Comparison of ENCODE assay signal across 8 cellular contexts in the genomic region with DNA sequence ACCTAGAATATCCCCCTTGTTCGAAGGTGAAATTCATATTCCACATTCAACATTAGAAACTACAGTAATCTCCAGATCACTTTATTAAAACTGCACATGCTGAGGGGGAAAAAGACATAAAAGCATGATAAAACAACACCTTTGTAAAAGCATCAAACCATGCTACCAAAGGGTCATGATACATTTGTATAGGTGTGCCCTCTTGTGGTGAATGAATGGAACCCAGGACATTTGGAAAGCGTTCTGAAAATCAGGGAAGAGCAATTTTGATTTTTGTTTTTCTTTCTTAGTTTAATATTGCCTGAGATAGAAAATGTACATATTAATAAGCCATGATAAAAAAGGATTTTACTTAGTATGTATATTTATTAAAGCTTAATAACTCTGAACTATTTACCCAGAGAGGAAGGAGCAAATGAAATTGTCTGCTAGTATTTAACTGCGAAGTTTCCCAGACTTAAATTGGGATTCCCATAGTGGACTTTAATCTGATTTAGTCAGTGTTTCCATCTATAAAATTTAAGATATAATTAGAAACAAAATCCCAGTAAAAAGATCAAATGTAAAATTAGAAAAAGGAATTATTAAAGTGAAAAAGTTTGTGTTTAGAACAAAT.
DNase-seq lines count a peak whose midpoint lies in the region; ATAC-seq and TF ChIP-seq lines count a peak whose summit lies in the region.
"Had no signal": no experiment of that assay in that cellular context is flagged by ENCODE, and none has a peak within 500 bp of the region (broad histone marks: within the 10 kb centered on the region; RNA-seq: fewer than 3 reads in every experiment).

No MANE protein-coding gene starts in this region.

- no peaks in the 10 kb centered on the region for H3K36me3 ChIP-seq in upper lobe of right lung

- no peak overlapping the region for H3K27ac ChIP-seq in upper lobe of right lung
- H3K27ac ChIP-seq: skin epidermis had no signal

- H3K27me3 ChIP-seq in upper lobe of right lung: no peaks in the 10 kb centered on the region

- H3K9me3 ChIP-seq in upper lobe of right lung: no peaks in the 10 kb centered on the region

- no peak overlapping the region for H3K4me3 ChIP-seq in fibroblast of villous mesenchyme (ENCODE audit: low read depth, low read length)
- H3K4me3 ChIP-seq in upper lobe of right lung: no peak overlapping the region
- H3K4me3 ChIP-seq: skin epidermis had no signal

- intact Hi-C loops in upper lobe of right lung (cut with DNase I): no loop called here

- ATAC-seq in GM18502 (IDR thresholded peaks at IDR 0.05; ENCODE audit: poor library complexity, unreplicated experiment) (peak; percentile 61), upper lobe of right lung (no peak), HG03139 (IDR thresholded peaks at IDR 0.05; ENCODE audit: unreplicated experiment) (no peak)

- DNase-seq in LoVo (ENCODE audit: low spot score) (peak; percentile 51), SHP77 treated with DMSO at 0.1 percent for 48 hours (lab: John Stamatoyannopoulos, UW) (peak; percentile 76), fibroblast of villous mesenchyme (ENCODE audit: low read depth) (peak; percentile 24), upper lobe of right lung (no peak)
- DNase-seq in activated CD4-positive, alpha-beta T cell treated with anti-CD3 and anti-CD28 coated beads for 1 hour: no peak

- TF ChIP-seq CTCF in fibroblast of villous mesenchyme (IDR thresholded peaks at IDR 0.05; ENCODE audit: insufficient read depth, low read depth, low read length) (peak; percentile 59), upper lobe of right lung (IDR thresholded peaks at IDR 0.05) (peak; percentile 52)

- H3K4me1 ChIP-seq in upper lobe of right lung: no peaks in the 10 kb centered on the region

Comparison
In these comparisons a context has a peak if more than half of its experiments do, and no peak if none do; other contexts are left out.
1. DNase-seq: peak in LoVo (single experiment), SHP77 treated with DMSO at 0.1 percent for 48 hours (single experiment) and fibroblast of villous mesenchyme (single experiment); none in upper lobe of right lung (single experiment) and activated CD4-positive, alpha-beta T cell treated with anti-CD3 and anti-CD28 coated beads for 1 hour (single experiment).